In the genomic region with DNA sequence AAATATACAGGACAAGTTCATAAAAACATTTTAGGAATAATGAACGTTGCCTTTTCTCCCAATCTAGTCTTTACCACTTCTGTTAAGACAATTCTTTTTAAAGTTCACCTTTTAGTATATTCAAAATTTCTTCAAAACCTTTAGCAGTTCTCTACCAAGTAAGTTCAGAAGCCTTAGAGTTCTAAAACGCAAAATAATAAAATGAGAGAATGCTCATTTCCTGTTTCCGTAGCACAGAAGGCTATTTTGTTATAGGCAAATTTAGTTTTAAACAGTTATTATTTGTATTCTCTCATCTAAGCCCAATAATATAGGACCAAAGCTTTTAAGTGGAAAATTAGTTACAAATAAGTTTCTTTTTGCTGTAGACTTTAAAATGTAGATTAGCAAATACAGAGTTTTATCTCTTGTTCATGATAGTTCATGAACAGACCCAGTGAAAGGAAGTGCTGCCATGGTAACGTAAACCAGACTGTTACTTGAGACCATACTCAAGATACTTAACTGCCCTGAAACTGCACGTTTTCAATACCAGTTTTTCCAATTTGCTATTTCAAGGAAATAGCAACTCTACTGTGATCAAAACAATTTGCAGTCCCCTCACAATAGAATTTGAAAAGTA, we compare ENCODE assay signal across 8 cellular contexts. TPM values are rescaled to one million over a fixed set of nuclear protein-coding genes. Genes with fewer than 3 reads are reported as not detected.
DNase-seq lines count a peak whose midpoint lies in the region; ATAC-seq lines count a peak whose summit lies in the region.

No MANE protein-coding gene starts in this region.

- peak overlapping the region; percentile 32 for H3K4me2 ChIP-seq in Karpas-422 (ENCODE audit: low read depth, low read length, poor library complexity, severe bottlenecking)

- H3K9ac ChIP-seq in Karpas-422 (ENCODE audit: low read length): no peak overlapping the region

- H4K20me1 ChIP-seq in Karpas-422 (ENCODE audit: insufficient read depth, low read depth, low read length): no peaks in the 10 kb centered on the region

- H3K9me2 ChIP-seq in Karpas-422 (replicated peaks; ENCODE audit: insufficient read depth, low read length): no peaks in the 10 kb centered on the region

- H3K27me3 Mint-ChIP-seq in activated naive CD8-positive, alpha-beta T cell: no peaks in the 10 kb centered on the region
- no peaks in the 10 kb centered on the region for H3K27me3 Mint-ChIP-seq in stimulated activated naive B cell treated with anti-CD40 and anti-IgM and Interleukin-4, amounts not matched to agents 10 μg/mL and 1 μg/mL and 100 μg/mL, for 72 hours

- DNase-seq in Karpas-422 (peak; percentile 66), activated gamma-delta T cell (lab: John Stamatoyannopoulos, UW) (no peak), medulla oblongata (ENCODE audit: extremely low spot score) (no peak), amniotic stem cell (lab: John Stamatoyannopoulos, UW) (no peak)
- DNase-seq in stimulated activated naive B cell treated with anti-CD40 and anti-IgM and Interleukin-4, amounts not matched to agents 10 μg/mL and 1 μg/mL and 100 μg/mL, for 72 hours: no peak

- no peaks in the 10 kb centered on the region for H3K9me3 ChIP-seq in Karpas-422 (ENCODE audit: low read length)

- H2AFZ ChIP-seq in Karpas-422 (ENCODE audit: low read length): no peak overlapping the region

- H3K27ac ChIP-seq in Karpas-422 (ENCODE audit: low read length): peak overlapping the region; percentile 63

- no peaks in the 10 kb centered on the region for H3K9me3 Mint-ChIP-seq in activated naive CD8-positive, alpha-beta T cell (ENCODE audit: low read depth)
- H3K9me3 Mint-ChIP-seq in stimulated activated naive B cell treated with anti-CD40 and anti-IgM and Interleukin-4, amounts not matched to agents 10 μg/mL and 1 μg/mL and 100 μg/mL, for 72 hours: peaks cover 0 to 3% of the 10 kb centered on the region in 2 donors

- peaks cover 64% of the 10 kb centered on the region for H3K4me1 Mint-ChIP-seq in activated naive CD8-positive, alpha-beta T cell (ENCODE audit: low read depth)
- H3K4me1 Mint-ChIP-seq in stimulated activated naive B cell treated with anti-CD40 and anti-IgM and Interleukin-4, amounts not matched to agents 10 μg/mL and 1 μg/mL and 100 μg/mL, for 72 hours: peaks cover 18 to 59% of the 10 kb centered on the region in 2 donors

- H3K79me2 ChIP-seq in Karpas-422 (ENCODE audit: low read length): peaks cover 100% of the 10 kb centered on the region

- no peaks in the 10 kb centered on the region for H3K27me3 ChIP-seq in Karpas-422 (ENCODE audit: low read length)

- H3K4me1 ChIP-seq in Karpas-422 (ENCODE audit: low read length): peaks cover 44% of the 10 kb centered on the region

- H3K36me3 Mint-ChIP-seq in activated naive CD8-positive, alpha-beta T cell: peaks cover 9% of the 10 kb centered on the region
- peaks cover 22 to 40% of the 10 kb centered on the region in 2 donors for H3K36me3 Mint-ChIP-seq in stimulated activated naive B cell treated with anti-CD40 and anti-IgM and Interleukin-4, amounts not matched to agents 10 μg/mL and 1 μg/mL and 100 μg/mL, for 72 hours

- peak overlapping the region; percentile 92 for H3K27ac Mint-ChIP-seq in activated naive CD8-positive, alpha-beta T cell
- peak overlapping the region; percentile 77 for H3K27ac Mint-ChIP-seq in stimulated activated naive B cell treated with anti-CD40 and anti-IgM and Interleukin-4, amounts not matched to agents 10 μg/mL and 1 μg/mL and 100 μg/mL, for 72 hours

- ATAC-seq in GM18502 (IDR thresholded peaks at IDR 0.05; ENCODE audit: poor library complexity, unreplicated experiment) (peak; percentile 77), GM21528 (IDR thresholded peaks at IDR 0.05; ENCODE audit: low FRiP score, unreplicated experiment) (peak; percentile 67)
- peak; percentile 63 to 66 for ATAC-seq in stimulated activated naive B cell treated with anti-CD40 and anti-IgM and Interleukin-4, amounts not matched to agents 10 μg/mL and 1 μg/mL and 100 μg/mL, for 72 hours (replicated peaks)

- peaks cover 28% of the 10 kb centered on the region for H3K36me3 ChIP-seq in Karpas-422 (ENCODE audit: insufficient read depth, low read length)

- no peak overlapping the region for H3K4me3 ChIP-seq in Karpas-422 (ENCODE audit: low read length)

- peak overlapping the region; percentile 74 for H3K4me3 Mint-ChIP-seq in activated naive CD8-positive, alpha-beta T cell
- H3K4me3 Mint-ChIP-seq in stimulated activated naive B cell treated with anti-CD40 and anti-IgM and Interleukin-4, amounts not matched to agents 10 μg/mL and 1 μg/mL and 100 μg/mL, for 72 hours: no peak overlapping the region

RNA-seq across cellular contexts. Expression of a gene that starts 42.3 kb away (rescaled TPM):
- 23.4 and 60.8 TPM in 2 replicates for total RNA-seq in Karpas-422 (2014; rRNA removed; shearing (Covaris generic); ENCODE audit: low replicate concordance)
